ENCODE assay signal across 10 cellular contexts in the genomic region with DNA sequence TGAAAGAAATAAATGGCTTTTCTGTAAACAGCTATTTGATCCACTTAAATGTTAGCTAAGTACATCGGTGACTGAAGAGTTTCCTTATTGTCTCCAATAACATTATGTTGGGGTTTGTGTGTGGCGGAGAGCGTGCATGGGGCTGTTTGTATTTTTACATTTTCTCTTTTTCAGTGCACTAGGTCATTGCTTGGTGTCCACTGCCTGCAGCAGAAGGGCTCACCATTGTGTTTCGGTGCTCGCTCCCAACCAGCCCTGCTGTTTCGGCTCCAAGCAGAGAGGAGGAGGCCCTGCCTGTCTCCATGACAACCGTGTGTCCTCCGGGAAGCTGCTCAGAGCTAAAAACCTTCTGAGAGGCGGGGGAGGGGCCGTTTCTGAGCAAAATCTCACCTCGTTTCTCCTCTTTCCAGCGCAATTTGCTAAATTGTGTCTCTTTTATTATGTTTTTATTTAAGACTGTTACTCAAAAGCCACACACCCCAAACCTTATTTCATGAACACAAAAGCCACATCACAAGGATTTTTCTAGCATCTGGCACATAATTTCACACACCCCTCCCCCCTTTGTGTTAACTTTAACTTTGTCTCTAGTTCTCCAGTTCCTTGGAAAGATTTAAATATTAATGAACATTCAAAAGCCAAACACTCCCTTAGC.
DNase-seq lines count a peak whose midpoint lies in the region; ATAC-seq, FAIRE-seq and TF ChIP-seq lines count a peak whose summit lies in the region.
"Had no signal": no experiment of that assay in that cellular context is flagged by ENCODE, and none has a peak within 500 bp of the region (broad histone marks: within the 10 kb centered on the region; RNA-seq: fewer than 3 reads in every experiment).

No MANE protein-coding gene starts in this region.

- peaks cover 15% of the 10 kb centered on the region; the same call in 2 of the 3 replicates for H3K4me1 ChIP-seq in A549
- peaks cover 28% of the 10 kb centered on the region for H3K4me1 ChIP-seq in Loucy (ENCODE audit: insufficient read depth, low read length, poor library complexity, severe bottlenecking)
- no peaks in the 10 kb centered on the region for H3K4me1 ChIP-seq in right cardiac atrium (ENCODE audit: control insufficient read depth, insufficient read depth, low read length)

- H3K27ac ChIP-seq in A549, result 0 out of 6 replicates have a peak overlapping the region, but pooled peaks of 1 of the 2 experiments have one; percentile 15
- no peak overlapping the region for H3K27ac ChIP-seq in right cardiac atrium (ENCODE audit: low read length)
- H3K27ac ChIP-seq: BLaER1 treated with 17β-estradiol and CSF1 and Interleukin-3, amounts not matched to agents 10 nM and 100 nM had no signal

- H3K9me3 Mint-ChIP-seq in activated CD4-positive, alpha-beta memory T cell treated with anti-CD3 and anti-CD28 coated beads, Interleukin-2, amount 10 ng/mL, durations not matched to agents 7 days and 5 days, result no peaks in the 10 kb centered on the region
- H3K9me3 Mint-ChIP-seq: activated B cell treated with CpG ODN at 0.5 μM for 24 hours had no signal

- H3K27me3 ChIP-seq in Loucy (ENCODE audit: insufficient read depth, low read length, poor library complexity, severe bottlenecking) (no peaks in the 10 kb centered on the region), right cardiac atrium (ENCODE audit: control insufficient read depth, insufficient read depth) (no peaks in the 10 kb centered on the region)
- H3K27me3 ChIP-seq: BLaER1 treated with 17β-estradiol and CSF1 and Interleukin-3, amounts not matched to agents 10 nM and 100 nM had no signal

- H3K27ac Mint-ChIP-seq in activated CD4-positive, alpha-beta memory T cell treated with anti-CD3 and anti-CD28 coated beads, Interleukin-2, amount 10 ng/mL, durations not matched to agents 7 days and 5 days, result no peak overlapping the region
- H3K27ac Mint-ChIP-seq: activated B cell treated with CpG ODN at 0.5 μM for 24 hours had no signal

- no peaks in the 10 kb centered on the region for H3K79me2 ChIP-seq in Loucy (ENCODE audit: insufficient read depth, low read length)

- intact Hi-C loops in right cardiac atrium (cut with DNase I), result no loop called here

- no peaks in the 10 kb centered on the region for H3K27me3 Mint-ChIP-seq in activated CD4-positive, alpha-beta memory T cell treated with anti-CD3 and anti-CD28 coated beads, Interleukin-2, amount 10 ng/mL, durations not matched to agents 7 days and 5 days

- H3K9ac ChIP-seq in Loucy (ENCODE audit: low read depth, low read length, poor library complexity, severe bottlenecking), result no peak overlapping the region
- H3K9ac ChIP-seq: BLaER1 treated with 17β-estradiol and CSF1 and Interleukin-3, amounts not matched to agents 10 nM and 100 nM had no signal

- H3F3A ChIP-seq in Loucy (ENCODE audit: low read depth), result no peaks in the 10 kb centered on the region

- H3K4me3 Mint-ChIP-seq in activated CD4-positive, alpha-beta memory T cell treated with anti-CD3 and anti-CD28 coated beads, Interleukin-2, amount 10 ng/mL, durations not matched to agents 7 days and 5 days, result no peak overlapping the region
- H3K4me3 Mint-ChIP-seq: activated B cell treated with CpG ODN at 0.5 μM for 24 hours had no signal

- H3K36me3 Mint-ChIP-seq in activated CD4-positive, alpha-beta memory T cell treated with anti-CD3 and anti-CD28 coated beads, Interleukin-2, amount 10 ng/mL, durations not matched to agents 7 days and 5 days (ENCODE audit: low read depth), result no peaks in the 10 kb centered on the region

- WGBS in A549 (ENCODE audit: missing lambda C conversion rate), result 4% methylated on average over 12 of the region's 12 CpGs
- 8% methylated on average over 12 of the region's 12 CpGs for WGBS in right cardiac atrium

- H3K4me2 ChIP-seq in A549, result peak overlapping the region; percentile 84
- peak overlapping the region; percentile 61 for H3K4me2 ChIP-seq in Loucy (ENCODE audit: low read depth, low read length, poor library complexity, severe bottlenecking)
- H3K4me2 ChIP-seq: BLaER1 treated with 17β-estradiol and CSF1 and Interleukin-3, amounts not matched to agents 10 nM and 100 nM had no signal

- TF ChIP-seq EP300 in A549 (IDR thresholded peaks at IDR 0.05), result no peak

- peak overlapping the region; percentile 72; the same call in 1 of the 2 replicates for H2AFZ ChIP-seq in Loucy (ENCODE audit: low read length)

- no peak for TF ChIP-seq RAD21 in A549 (conservative IDR thresholded peaks at IDR 0.05 in 1 of 2, IDR thresholded peaks at IDR 0.05 in 1 of 2)

- ATAC-seq in A549 (peak; percentile 97 to 98), right cardiac atrium (peak; percentile 44 to 73), GM21723 (IDR thresholded peaks at IDR 0.05; ENCODE audit: unreplicated experiment) (no peak)

- no peak for FAIRE-seq in A549 (lab: Jason Lieb, UNC)

- no peaks in the 10 kb centered on the region for H4K20me1 ChIP-seq in Loucy (ENCODE audit: insufficient read depth, low read length, poor library complexity, severe bottlenecking)
- H4K20me1 ChIP-seq: BLaER1 treated with 17β-estradiol and CSF1 and Interleukin-3, amounts not matched to agents 10 nM and 100 nM had no signal

- peak; percentile 43 to 75 for DNase-seq in A549 (ENCODE audit: low read depth in 1 of 2, low spot score in 1 of 2)
- peak; percentile 60 for DNase-seq in SW480 (ENCODE audit: low spot score)
- DNase-seq in right cardiac atrium, result peak; percentile 46 to 77 (median 77)
- peak; percentile 35 for DNase-seq in smooth muscle cell of the brain vasculature (ENCODE audit: low read depth, low spot score)
- no peak for DNase-seq in activated CD4-positive, alpha-beta memory T cell treated with anti-CD3 and anti-CD28 coated beads, Interleukin-2, amount 10 ng/mL, durations not matched to agents 7 days and 5 days
- no peak for DNase-seq in OCI-M2 (lab: John Stamatoyannopoulos, UW; ENCODE audit: unreplicated experiment)
- DNase-seq: activated B cell treated with CpG ODN at 0.5 μM for 24 hours had no signal

- H3K4me1 Mint-ChIP-seq in activated CD4-positive, alpha-beta memory T cell treated with anti-CD3 and anti-CD28 coated beads, Interleukin-2, amount 10 ng/mL, durations not matched to agents 7 days and 5 days, result no peaks in the 10 kb centered on the region
- H3K4me1 Mint-ChIP-seq: activated B cell treated with CpG ODN at 0.5 μM for 24 hours had no signal

- no peaks in the 10 kb centered on the region for H3K36me3 ChIP-seq in Loucy (ENCODE audit: insufficient read depth, low read length)
- H3K36me3 ChIP-seq: BLaER1 treated with 17β-estradiol and CSF1 and Interleukin-3, amounts not matched to agents 10 nM and 100 nM had no signal

- CTCF ChIA-PET in A549 (lab: Yijun Ruan, JAX), result interaction anchor here (1.2 to 1.3 kb wide), 2 partner anchors 52 to 53 kb away, joined by 3 to 4 read pairs; no protein-coding TSS in a partner anchor
- CTCF ChIA-PET in activated CD4-positive, alpha-beta memory T cell treated with anti-CD3 and anti-CD28 coated beads, Interleukin-2, amount 10 ng/mL, durations not matched to agents 7 days and 5 days (lab: Charles Lee), result no interaction called here

- no peaks in the 10 kb centered on the region for H3K9me2 ChIP-seq in Loucy (replicated peaks; ENCODE audit: low read depth, low read length)

- TF ChIP-seq CTCF in A549 (IDR thresholded peaks at IDR 0.05), result no peak
- TF ChIP-seq CTCF in Loucy (conservative IDR thresholded peaks at IDR 0.05; ENCODE audit: low read length), result no peak

- POLR2A ChIA-PET in A549 (lab: Yijun Ruan, JAX), result no interaction called here
- POLR2A ChIA-PET in activated CD4-positive, alpha-beta memory T cell treated with anti-CD3 and anti-CD28 coated beads, Interleukin-2, amount 10 ng/mL, durations not matched to agents 7 days and 5 days (lab: Charles Lee), result no interaction called here

- H3K4me3 ChIP-seq in A549 (peak overlapping the region; percentile 35), Loucy (ENCODE audit: low read length, poor library complexity, severe bottlenecking) (peak overlapping the region; percentile 40), right cardiac atrium (ENCODE audit: low read length) (no peak overlapping the region)
- H3K4me3 ChIP-seq: BLaER1 treated with 17β-estradiol and CSF1 and Interleukin-3, amounts not matched to agents 10 nM and 100 nM had no signal

- no peak for TF ChIP-seq POLR2A in A549 (IDR thresholded peaks at IDR 0.05; ENCODE audit: low read length)

- H3K9me3 ChIP-seq in A549 (no peaks in the 10 kb centered on the region), Loucy (ENCODE audit: insufficient read depth, low read depth, low read length) (no peaks in the 10 kb centered on the region), right cardiac atrium (ENCODE audit: control insufficient read depth, low read length) (no peaks in the 10 kb centered on the region)
- H3K9me3 ChIP-seq: BLaER1 treated with 17β-estradiol and CSF1 and Interleukin-3, amounts not matched to agents 10 nM and 100 nM had no signal

TF ChIP-seq in A549, 52 proteins besides CTCF, POLR2A, EP300 and RAD21:
- TF ChIP-seq SREBF2 (IDR thresholded peaks at IDR 0.05) (no peak), CBX8 (IDR thresholded peaks at IDR 0.05) (no peak), USF2 (IDR thresholded peaks at IDR 0.05) (no peak), FOSL2 (IDR thresholded peaks at IDR 0.05) (no peak), FOSL2 (CRISPR knock-in tag; IDR thresholded peaks at IDR 0.05) (no peak), RNF2 (IDR thresholded peaks at IDR 0.05; ENCODE audit: borderline replicate concordance, low read depth) (no peak), KDM1A (IDR thresholded peaks at IDR 0.05; ENCODE audit: low read depth) (no peak), CBX2 (IDR thresholded peaks at IDR 0.05; ENCODE audit: borderline replicate concordance, low read depth) (no peak)
- TF ChIP-seq, protein P1, sequence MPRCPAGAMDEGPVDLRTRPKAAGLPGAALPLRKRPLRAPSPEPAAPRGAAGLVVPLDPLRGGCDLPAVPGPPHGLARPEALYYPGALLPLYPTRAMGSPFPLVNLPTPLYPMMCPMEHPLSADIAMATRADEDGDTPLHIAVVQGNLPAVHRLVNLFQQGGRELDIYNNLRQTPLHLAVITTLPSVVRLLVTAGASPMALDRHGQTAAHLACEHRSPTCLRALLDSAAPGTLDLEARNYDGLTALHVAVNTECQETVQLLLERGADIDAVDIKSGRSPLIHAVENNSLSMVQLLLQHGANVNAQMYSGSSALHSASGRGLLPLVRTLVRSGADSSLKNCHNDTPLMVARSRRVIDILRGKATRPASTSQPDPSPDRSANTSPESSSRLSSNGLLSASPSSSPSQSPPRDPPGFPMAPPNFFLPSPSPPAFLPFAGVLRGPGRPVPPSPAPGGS (IDR thresholded peaks at IDR 0.05), result no peak

Comparison
In these comparisons a context has a peak if more than half of its experiments do, and no peak if none do; other contexts are left out.
1. DNase-seq: peak in A549 (2 of 2), SW480 (single experiment), right cardiac atrium (3 of 3) and smooth muscle cell of the brain vasculature (single experiment); none in activated CD4-positive, alpha-beta memory T cell treated with anti-CD3 and anti-CD28 coated beads, Interleukin-2, amount 10 ng/mL, durations not matched to agents 7 days and 5 days (single experiment) and OCI-M2 (single experiment).